1 cellular context compared by ENCODE assay signal in genomic region chr1:2104621-2105427, GRCh38.
A peak's percentile ranks its signal among the peaks of the same experiment; 100 is the strongest.
TF ChIP-seq lines count a peak whose summit lies in the region.

No MANE protein-coding gene starts in this region.

TF ChIP-seq in HepG2, 621 proteins besides CTCF, POLR2A, EP300 and RAD21 (continued from another document and continues in another):
- TF ChIP-seq ZNF687 (CRISPR knock-in tag; IDR thresholded peaks at IDR 0.05) (peak; percentile 82), ZEB1 (IDR thresholded peaks at IDR 0.05; ENCODE audit: insufficient replicate concordance, low read depth) (no peak), DDIT3 (CRISPR knock-in tag; IDR thresholded peaks at IDR 0.05) (no peak), SAFB2 (CRISPR knock-in tag; IDR thresholded peaks at IDR 0.05; ENCODE audit: borderline replicate concordance, low read depth) (no peak), ZNF557 (CRISPR knock-in tag; IDR thresholded peaks at IDR 0.05) (no peak), ZMYM4 (CRISPR knock-in tag; IDR thresholded peaks at IDR 0.05) (no peak), JUND (CRISPR knock-in tag; IDR thresholded peaks at IDR 0.05) (no peak), NR3C1 (CRISPR knock-in tag; IDR thresholded peaks at IDR 0.05) (no peak), ZNF138 (CRISPR knock-in tag; IDR thresholded peaks at IDR 0.05; ENCODE audit: low read depth) (no peak), SNAPC5 (CRISPR knock-in tag; IDR thresholded peaks at IDR 0.05; ENCODE audit: borderline replicate concordance) (no peak), MBD4 (IDR thresholded peaks at IDR 0.05; ENCODE audit: borderline replicate concordance, low read length) (no peak), TERF1 (CRISPR knock-in tag; IDR thresholded peaks at IDR 0.05) (no peak), MTERF4 (CRISPR knock-in tag; IDR thresholded peaks at IDR 0.05) (0 out of 2 replicates have a peak, but pooled peaks have one; percentile 33), TFDP1 (CRISPR knock-in tag; IDR thresholded peaks at IDR 0.05; ENCODE audit: borderline replicate concordance) (no peak), CEBPG (CRISPR knock-in tag; IDR thresholded peaks at IDR 0.05) (peak; percentile 87), ETS1 (CRISPR knock-in tag; IDR thresholded peaks at IDR 0.05) (no peak), ZMAT5 (CRISPR knock-in tag; IDR thresholded peaks at IDR 0.05; ENCODE audit: borderline replicate concordance, low read depth) (no peak), ZBTB3 (CRISPR knock-in tag; IDR thresholded peaks at IDR 0.05; ENCODE audit: borderline replicate concordance, low read depth) (no peak; the same call in 1 of the 2 replicates), YY1 (IDR thresholded peaks at IDR 0.05; ENCODE audit: insufficient read depth, insufficient replicate concordance, low read depth, low read length) (no peak), ZNF180 (CRISPR knock-in tag; IDR thresholded peaks at IDR 0.05; ENCODE audit: borderline replicate concordance, low read depth) (no peak), NR2C2 (CRISPR knock-in tag; IDR thresholded peaks at IDR 0.05; ENCODE audit: borderline replicate concordance) (peak; percentile 66), EHMT2 (IDR thresholded peaks at IDR 0.05; ENCODE audit: borderline replicate concordance, low read depth, low read length) (no peak), NR2F2 (IDR thresholded peaks at IDR 0.05; ENCODE audit: borderline replicate concordance, low read depth) (peak; percentile 57; the same call in 1 of the 2 replicates), ZNF350 (CRISPR knock-in tag; IDR thresholded peaks at IDR 0.05; ENCODE audit: borderline replicate concordance, low read depth) (0 out of 2 replicates have a peak, but pooled peaks have one; percentile 25), ZBTB25 (CRISPR knock-in tag; IDR thresholded peaks at IDR 0.05) (no peak), ZBTB26 (CRISPR knock-in tag; IDR thresholded peaks at IDR 0.05; ENCODE audit: borderline replicate concordance) (no peak), PRDM4 (CRISPR knock-in tag; IDR thresholded peaks at IDR 0.05; ENCODE audit: borderline replicate concordance) (no peak), TRAFD1 (CRISPR knock-in tag; IDR thresholded peaks at IDR 0.05; ENCODE audit: borderline replicate concordance) (no peak), ZBTB33 (CRISPR knock-in tag; IDR thresholded peaks at IDR 0.05) (no peak; the same call in none of the 2 replicates), PRPF4 (IDR thresholded peaks at IDR 0.05; ENCODE audit: low read depth, low read length, poor library complexity, severe bottlenecking) (no peak), RBM39 (IDR thresholded peaks at IDR 0.05; ENCODE audit: low read depth, low read length, poor library complexity, severe bottlenecking) (no peak), ZKSCAN1 (IDR thresholded peaks at IDR 0.05; ENCODE audit: low read length) (no peak), ZNF282 (IDR thresholded peaks at IDR 0.05; ENCODE audit: partially characterized antibody) (no peak), ELF4 (CRISPR knock-in tag; IDR thresholded peaks at IDR 0.05; ENCODE audit: borderline replicate concordance) (no peak), RNF219 (CRISPR knock-in tag; IDR thresholded peaks at IDR 0.05) (no peak), HNRNPL (IDR thresholded peaks at IDR 0.05; ENCODE audit: low read depth, low read length) (peak; percentile 71; the same call in 1 of the 2 replicates)
